Comparison of ENCODE assay signal across 17 cellular contexts in the genomic region with DNA sequence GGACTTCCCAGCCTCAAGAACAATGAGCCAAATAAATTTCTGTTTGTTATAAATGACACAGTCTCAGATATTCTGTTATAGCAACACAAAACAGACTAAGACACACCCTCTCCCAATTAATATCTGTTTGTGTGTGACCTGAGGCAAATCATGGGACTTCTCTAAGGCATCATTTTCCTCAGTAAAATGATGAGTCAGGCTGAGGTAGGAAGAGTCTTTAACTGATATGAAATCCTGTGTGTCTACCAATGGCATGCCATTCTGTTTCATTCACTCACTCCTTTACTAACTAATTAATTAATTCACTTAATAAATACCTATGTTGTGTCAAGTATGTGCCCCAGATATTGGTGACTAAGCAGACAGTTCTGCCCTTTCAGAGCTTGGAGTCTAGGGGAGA.
DNase-seq lines count a peak whose midpoint lies in the region; ATAC-seq and FAIRE-seq lines count a peak whose summit lies in the region.
"Had no signal": no experiment of that assay in that cellular context is flagged by ENCODE, and none has a peak within 500 bp of the region (broad histone marks: within the 10 kb centered on the region; RNA-seq: fewer than 3 reads in every experiment).

No MANE protein-coding gene starts in this region.

- no peaks in the 10 kb centered on the region; the same call in 1 of the 2 replicates for H3K9me3 ChIP-seq in SJCRH30 (replicated peaks)
- H3K9me3 ChIP-seq: ascending aorta had no signal

- no peak overlapping the region for H3K4me3 ChIP-seq in SJCRH30
- H3K4me3 ChIP-seq: ascending aorta had no signal

- no peak for DNase-seq in activated naive CD4-positive, alpha-beta T cell treated with anti-CD3 and anti-CD28 coated beads, Interleukin-2, amount 50 U/mL, for 72 hours (ENCODE audit: low spot score in 2 of 2)
- DNase-seq in activated naive CD4-positive, alpha-beta T cell treated with anti-CD3 and anti-CD28 coated beads for 36 hours = no peak
- peak; percentile 18 for DNase-seq in RCC 7860 (ENCODE audit: low spot score)
- no peak for DNase-seq in effector memory CD8-positive, alpha-beta T cell
- DNase-seq in stimulated activated naive CD8-positive, alpha-beta T cell treated with anti-CD3 and anti-CD28 coated beads, Interleukin-15, amount 100 ng/mL, for 72 hours = no peak
- DNase-seq in activated effector memory CD4-positive, alpha-beta T cell treated with Interleukin-2 at 50 U/mL for 16 hours = no peak
- no peak for DNase-seq in stimulated activated naive CD4-positive, alpha-beta T cell (lab: John Stamatoyannopoulos, UW)
- no peak for DNase-seq in SJCRH30
- DNase-seq: NCI-H1694 treated with DMSO at 0.1 percent for 48 hours; NCI-H345; NK-92 treated with Interleukin-12 subunit alpha and Interleukin-12 subunit beta, amount 100 ng/mL, for 24 hours; RPMI8226; trophoblast cell had no signal

- peak; percentile 15 for FAIRE-seq in RCC 7860 (lab: Jason Lieb, UNC)
- FAIRE-seq: colon, frontal cortex had no signal

- no peak overlapping the region for H3K27ac ChIP-seq in SJCRH30
- H3K27ac ChIP-seq: ascending aorta had no signal

- H3K27ac Mint-ChIP-seq in activated naive CD4-positive, alpha-beta T cell treated with anti-CD3 and anti-CD28 coated beads, Interleukin-2, amount 50 U/mL, for 72 hours = peak overlapping the region; percentile 46 to 88
- no peak overlapping the region for H3K27ac Mint-ChIP-seq in activated naive CD4-positive, alpha-beta T cell treated with anti-CD3 and anti-CD28 coated beads for 36 hours
- peak overlapping the region; percentile 33 to 88 for H3K27ac Mint-ChIP-seq in effector memory CD8-positive, alpha-beta T cell
- peak overlapping the region in 1 of 2 donors; percentile 88 for H3K27ac Mint-ChIP-seq in stimulated activated naive CD8-positive, alpha-beta T cell treated with anti-CD3 and anti-CD28 coated beads, Interleukin-15, amount 100 ng/mL, for 72 hours
- H3K27ac Mint-ChIP-seq: mesothelial cell of epicardium had no signal

- H3K9me3 Mint-ChIP-seq in activated naive CD4-positive, alpha-beta T cell treated with anti-CD3 and anti-CD28 coated beads, Interleukin-2, amount 50 U/mL, for 72 hours = peaks cover 0 to 6% of the 10 kb centered on the region in 2 donors
- H3K9me3 Mint-ChIP-seq in activated naive CD4-positive, alpha-beta T cell treated with anti-CD3 and anti-CD28 coated beads for 36 hours = peaks cover 7% of the 10 kb centered on the region
- no peaks in the 10 kb centered on the region for H3K9me3 Mint-ChIP-seq in effector memory CD8-positive, alpha-beta T cell
- H3K9me3 Mint-ChIP-seq in stimulated activated naive CD8-positive, alpha-beta T cell treated with anti-CD3 and anti-CD28 coated beads, Interleukin-15, amount 100 ng/mL, for 72 hours = peaks cover 8 to 20% of the 10 kb centered on the region in 2 donors

- peaks cover 0 to 17% of the 10 kb centered on the region in 2 donors for H3K36me3 Mint-ChIP-seq in activated naive CD4-positive, alpha-beta T cell treated with anti-CD3 and anti-CD28 coated beads, Interleukin-2, amount 50 U/mL, for 72 hours
- peaks cover 8% of the 10 kb centered on the region for H3K36me3 Mint-ChIP-seq in activated naive CD4-positive, alpha-beta T cell treated with anti-CD3 and anti-CD28 coated beads for 36 hours (ENCODE audit: low read depth)
- H3K36me3 Mint-ChIP-seq in effector memory CD8-positive, alpha-beta T cell (ENCODE audit: insufficient read depth) = no peaks in the 10 kb centered on the region
- H3K36me3 Mint-ChIP-seq: mesothelial cell of epicardium had no signal

- peaks cover 34% of the 10 kb centered on the region for H3K4me1 ChIP-seq in SJCRH30
- H3K4me1 ChIP-seq: ascending aorta had no signal

- peaks cover 60% of the 10 kb centered on the region for H3K4me1 Mint-ChIP-seq in activated naive CD4-positive, alpha-beta T cell treated with anti-CD3 and anti-CD28 coated beads for 36 hours (ENCODE audit: low read depth)
- H3K4me1 Mint-ChIP-seq in effector memory CD8-positive, alpha-beta T cell (ENCODE audit: low read depth in 2 of 2) = peaks cover 26% of the 10 kb centered on the region in 2 donors
- H3K4me1 Mint-ChIP-seq in stimulated activated naive CD8-positive, alpha-beta T cell treated with anti-CD3 and anti-CD28 coated beads, Interleukin-15, amount 100 ng/mL, for 72 hours = peaks cover 92% of the 10 kb centered on the region

- no peaks in the 10 kb centered on the region for H3K27me3 ChIP-seq in SJCRH30
- H3K27me3 ChIP-seq: ascending aorta had no signal

- H3K27me3 Mint-ChIP-seq in activated naive CD4-positive, alpha-beta T cell treated with anti-CD3 and anti-CD28 coated beads for 36 hours (ENCODE audit: low read depth) = no peaks in the 10 kb centered on the region
- H3K27me3 Mint-ChIP-seq in effector memory CD8-positive, alpha-beta T cell = no peaks in the 10 kb centered on the region
- H3K27me3 Mint-ChIP-seq in stimulated activated naive CD8-positive, alpha-beta T cell treated with anti-CD3 and anti-CD28 coated beads, Interleukin-15, amount 100 ng/mL, for 72 hours = no peaks in the 10 kb centered on the region

- no peak for ATAC-seq in activated naive CD4-positive, alpha-beta T cell treated with anti-CD3 and anti-CD28 coated beads, Interleukin-2, amount 50 U/mL, for 72 hours
- ATAC-seq in effector memory CD8-positive, alpha-beta T cell (replicated peaks) = no peak
- ATAC-seq in stimulated activated naive CD8-positive, alpha-beta T cell treated with anti-CD3 and anti-CD28 coated beads, Interleukin-15, amount 100 ng/mL, for 72 hours = no peak

- no peak overlapping the region for H3K4me3 Mint-ChIP-seq in activated naive CD4-positive, alpha-beta T cell treated with anti-CD3 and anti-CD28 coated beads for 36 hours
- peak overlapping the region; percentile 6 to 67 for H3K4me3 Mint-ChIP-seq in effector memory CD8-positive, alpha-beta T cell
- H3K4me3 Mint-ChIP-seq in stimulated activated naive CD8-positive, alpha-beta T cell treated with anti-CD3 and anti-CD28 coated beads, Interleukin-15, amount 100 ng/mL, for 72 hours = peak overlapping the region; percentile 75 to 78
- H3K4me3 Mint-ChIP-seq: mesothelial cell of epicardium had no signal

- intact Hi-C loops in activated naive CD4-positive, alpha-beta T cell treated with anti-CD3 and anti-CD28 coated beads for 36 hours (cut with micrococcal nuclease) = loop anchor here (2.0 kb wide), 1 partner anchor 23 kb away; no protein-coding TSS in a partner anchor

- no peaks in the 10 kb centered on the region for H3K36me3 ChIP-seq in SJCRH30
- H3K36me3 ChIP-seq: ascending aorta had no signal

- CTCF ChIA-PET in activated naive CD4-positive, alpha-beta T cell treated with anti-CD3 and anti-CD28 coated beads for 36 hours (lab: Charles Lee) = no interaction called here
